8 cellular contexts compared by ENCODE assay signal in genomic region chr20:37178839-37179670, GRCh38. TPM values are rescaled to one million over a fixed set of nuclear protein-coding genes. Genes with fewer than 3 reads are reported as not detected.
A peak's percentile ranks its signal among the peaks of the same experiment; 100 is the strongest.
DNase-seq lines count a peak whose midpoint lies in the region; ATAC-seq and TF ChIP-seq lines count a peak whose summit lies in the region.

Gene MROH8 (minus strand): TSS chr20:37179548.
Gene RPN2 (plus strand): TSS chr20:37179330. CDS start chr20:37179357, 27 bp downstream.

- H3K4me3 Mint-ChIP-seq in T-helper 2 cell treated with Interferon-gamma antibody and Interleukin-4, amounts not matched to agents 5 μg/mL and 100 μg/mL, for 36 hours: peak within 1 kb of the TSS; percentile 85

- ATAC-seq in GM18505 (IDR thresholded peaks at IDR 0.05; ENCODE audit: unreplicated experiment) (peak; percentile 84), HG02970 (IDR thresholded peaks at IDR 0.05; ENCODE audit: low FRiP score, unreplicated experiment) (peak; percentile 86), right cardiac atrium (peak; percentile 99)

- DNase-seq in NCI-H187 treated with DMSO at 0.1 percent for 48 hours (lab: John Stamatoyannopoulos, UW) (peak; percentile 92), ascending aorta (ENCODE audit: low spot score in 2 of 2) (peak; percentile 96 to 99), right cardiac atrium (peak; percentile 98 to 99 (median 99)), pulmonary artery endothelial cell (ENCODE audit: low read depth, low spot score) (peak; percentile 95), uterus (peak; percentile 98)
- peak; percentile 94 for DNase-seq in T-helper 2 cell treated with Interferon-gamma antibody and Interleukin-4, amounts not matched to agents 5 μg/mL and 100 μg/mL, for 36 hours (ENCODE audit: low spot score)

- H3K4me3 ChIP-seq in ascending aorta (peak within 1 kb of the TSS; percentile 91 to 93), right cardiac atrium (ENCODE audit: low read length) (peak within 1 kb of the TSS; percentile 89), uterus (peak within 1 kb of the TSS; percentile 70 to 88)

- intact Hi-C loops in ascending aorta (cut with DNase I): no loop called here
- intact Hi-C loops in right cardiac atrium (cut with DNase I): no loop called here
- intact Hi-C loops in uterus (cut with DNase I; ENCODE audit: low total_unique reads): no loop called here

- TF ChIP-seq CTCF in ascending aorta (IDR thresholded peaks at IDR 0.05) (no peak), uterus (IDR thresholded peaks at IDR 0.05) (peak in 2 of 4 experiments; percentile 8 to 37)

- TF ChIP-seq POLR2A in GM18505 (IDR thresholded peaks at IDR 0.05; ENCODE audit: borderline replicate concordance, extremely low read depth, insufficient read depth, insufficient read length): peak; percentile 88
- peak; percentile 66 to 74 for TF ChIP-seq POLR2A in uterus (IDR thresholded peaks at IDR 0.05)

- H3K27ac ChIP-seq in ascending aorta (peak within 1 kb of the TSS; percentile 99), right cardiac atrium (ENCODE audit: low read length) (peak within 1 kb of the TSS; percentile 98), uterus (peak within 1 kb of the TSS; percentile 97 to 98)

- no peaks in the 10 kb centered on the region for H3K27me3 ChIP-seq in ascending aorta
- no peaks in the 10 kb centered on the region for H3K27me3 ChIP-seq in right cardiac atrium (ENCODE audit: control insufficient read depth, insufficient read depth)
- no peaks in the 10 kb centered on the region for H3K27me3 ChIP-seq in uterus

- H3K4me1 ChIP-seq in ascending aorta: peaks cover 0 to 14% of the 10 kb centered on the region in 2 donors
- H3K4me1 ChIP-seq in right cardiac atrium (ENCODE audit: control insufficient read depth, insufficient read depth, low read length): peaks cover 8% of the 10 kb centered on the region
- peaks cover 4% of the 10 kb centered on the region in 2 donors for H3K4me1 ChIP-seq in uterus

- no peaks in the 10 kb centered on the region for H3K9me3 Mint-ChIP-seq in T-helper 2 cell treated with Interferon-gamma antibody and Interleukin-4, amounts not matched to agents 5 μg/mL and 100 μg/mL, for 36 hours

- no peaks in the 10 kb centered on the region for H3K9me3 ChIP-seq in ascending aorta
- no peaks in the 10 kb centered on the region for H3K9me3 ChIP-seq in right cardiac atrium (ENCODE audit: control insufficient read depth, low read length)
- H3K9me3 ChIP-seq in uterus: no peaks in the 10 kb centered on the region

- peaks cover 19% of the 10 kb centered on the region for H3K36me3 Mint-ChIP-seq in T-helper 2 cell treated with Interferon-gamma antibody and Interleukin-4, amounts not matched to agents 5 μg/mL and 100 μg/mL, for 36 hours (ENCODE audit: low read depth)

- peaks cover 2% of the 10 kb centered on the region for H3K27me3 Mint-ChIP-seq in T-helper 2 cell treated with Interferon-gamma antibody and Interleukin-4, amounts not matched to agents 5 μg/mL and 100 μg/mL, for 36 hours (ENCODE audit: low read depth)

- peak within 1 kb of the TSS; percentile 99 for H3K27ac Mint-ChIP-seq in T-helper 2 cell treated with Interferon-gamma antibody and Interleukin-4, amounts not matched to agents 5 μg/mL and 100 μg/mL, for 36 hours

- WGBS in right cardiac atrium: under 1% methylated on average over 77 of the region's 77 CpGs

- peaks cover 21% of the 10 kb centered on the region for H3K4me1 Mint-ChIP-seq in T-helper 2 cell treated with Interferon-gamma antibody and Interleukin-4, amounts not matched to agents 5 μg/mL and 100 μg/mL, for 36 hours (ENCODE audit: low read depth)

- H3K36me3 ChIP-seq in ascending aorta (peaks cover 0 to 6% of the 10 kb centered on the region in 2 donors), uterus (no peaks in the 10 kb centered on the region)

RNA-seq across cellular contexts. Expression of gene MROH8, which starts in this region (rescaled TPM):
- total RNA-seq in ascending aorta: not detected
- 1 to 10 TPM; 5.4 to 8.4 (median 6.6) TPM for total RNA-seq in right cardiac atrium
- 3.8 TPM for polyA plus RNA-seq in right cardiac atrium
- total RNA-seq in pulmonary artery endothelial cell: 0.28 and 0.86 TPM in 2 replicates
- 10 to 100 TPM in 1 of 4 donors, 1 to 10 TPM in 3; 4.4 to 14.1 (median 6.2) TPM for total RNA-seq in uterus

RNA-seq across cellular contexts. Expression of gene RPN2, which starts in this region (rescaled TPM):
- total RNA-seq in ascending aorta (114 TPM), right cardiac atrium (100 to 1,000 TPM in 3 of 4 donors, 10 to 100 TPM in 1; 82.7 to 119 (median 113) TPM), pulmonary artery endothelial cell (200 and 269 TPM in 2 replicates), uterus (100 to 1,000 TPM in 2 of 4 donors, 10 to 100 TPM in 2; 74.4 to 161 (median 107) TPM)
- 72.1 TPM for polyA plus RNA-seq in right cardiac atrium

Comparison
In these comparisons a context has a peak if more than half of its experiments do, and no peak if none do; other contexts are left out.
1. Peak in every context shown above with its lines: DNase-seq, ATAC-seq, H3K4me3 ChIP-seq and H3K27ac ChIP-seq.